In genomic region chr11:12902784-12903491, GRCh38 we compare ENCODE assay signal across 26 cellular contexts.
DNase-seq lines count a peak whose midpoint lies in the region; ATAC-seq, FAIRE-seq and TF ChIP-seq lines count a peak whose summit lies in the region.
"Had no signal": no experiment of that assay in that cellular context is flagged by ENCODE, and none has a peak within 500 bp of the region (broad histone marks: within the 10 kb centered on the region; RNA-seq: fewer than 3 reads in every experiment).

No MANE protein-coding gene starts in this region.

- no peak for TF ChIP-seq EP300 in H1 (IDR thresholded peaks at IDR 0.05; ENCODE audit: borderline replicate concordance in 1 of 2, low read depth in 2 of 2, low read length in 2 of 2)

- H3K79me2 ChIP-seq in GM23248 (ENCODE audit: insufficient read depth), result peaks cover 66% of the 10 kb centered on the region
- no peaks in the 10 kb centered on the region for H3K79me2 ChIP-seq in H1 (ENCODE audit: control insufficient read depth in 1 of 2, insufficient read depth in 2 of 2, low read length in 2 of 2)
- peaks cover 19% of the 10 kb centered on the region for H3K79me2 ChIP-seq in neural progenitor cell (ENCODE audit: low read depth)

- H3K56ac ChIP-seq in H1 (replicated peaks; ENCODE audit: insufficient read length, low read depth, low read length), result no peak overlapping the region

- H2AFZ ChIP-seq in GM23248, result no peak overlapping the region
- no peak overlapping the region for H2AFZ ChIP-seq in H1 (ENCODE audit: low read length)
- no peak overlapping the region for H2AFZ ChIP-seq in neural progenitor cell (replicated peaks)

- H3K27me3 ChIP-seq in GM23248 (replicated peaks; ENCODE audit: insufficient read depth) (no peaks in the 10 kb centered on the region), HUES64 (ENCODE audit: insufficient read depth, low read length) (no peaks in the 10 kb centered on the region), H1 (replicated peaks in 1 of 4; ENCODE audit: control insufficient read depth in 3 of 4, extremely low read depth in 1 of 4, insufficient read depth in 3 of 4, low read length in 3 of 4) (no peaks in the 10 kb centered on the region), neural progenitor cell (no peaks in the 10 kb centered on the region)
- H3K27me3 ChIP-seq: BE2C had no signal

- H2BK15ac ChIP-seq in H1 (ENCODE audit: low read length), result no peak overlapping the region

- H2BK12ac ChIP-seq in H1 (ENCODE audit: low read depth, low read length), result no peak overlapping the region

- no peak for TF ChIP-seq RAD21 in H1 (IDR thresholded peaks at IDR 0.05 in 1 of 2, conservative IDR thresholded peaks at IDR 0.05 in 1 of 2; ENCODE audit: low read depth in 2 of 2, low read length in 2 of 2)

- H3K4me3 ChIP-seq in GM23248 (no peak overlapping the region), HUES64 (ENCODE audit: low read length) (no peak overlapping the region), H1 (ENCODE audit: extremely low read depth in 1 of 4, insufficient read depth in 2 of 4, low read depth in 3 of 4, low read length in 4 of 4) (no peak overlapping the region), neural progenitor cell (no peak overlapping the region)
- H3K4me3 ChIP-seq: A549 had no signal

- H3F3A ChIP-seq in GM23248 (ENCODE audit: insufficient read depth) (peaks cover 67% of the 10 kb centered on the region), neural progenitor cell (ENCODE audit: low read depth) (peaks cover 22% of the 10 kb centered on the region)

- no peak overlapping the region for H3K4me3 Mint-ChIP-seq in neural progenitor cell
- H3K4me3 Mint-ChIP-seq: CD4-positive, CD25-positive, alpha-beta regulatory T cell had no signal

- H3K14ac ChIP-seq in H1 (ENCODE audit: insufficient read length), result no peak overlapping the region

- H3K27ac ChIP-seq in GM23248 (peak overlapping the region; percentile 9; the same call in 1 of the 2 replicates), HUES64 (ENCODE audit: low read depth, low read length) (peak overlapping the region; percentile 59; the same call in 1 of the 2 replicates), H1 (ENCODE audit: low read depth, low read length) (no peak overlapping the region), neural progenitor cell (peak overlapping the region; percentile 65)
- H3K27ac ChIP-seq: A549, HL-60, RWPE1 had no signal

- WGBS in GM23248 (ENCODE audit: low coverage in 1 of 2, low lambda C conversion rate in 2 of 2, missing lambda C conversion rate in 2 of 2), 2 experiments, result 96 to 98% methylated on average over 6 of the region's 6 CpGs
- WGBS in HUES64, result 85% methylated on average over 6 of the region's 6 CpGs
- 69% methylated on average over 6 of the region's 6 CpGs; no CpG with 5 or more reads in 1 of the 2 experiments for WGBS in H1 (ENCODE audit: extremely low coverage in 1 of 2, insufficient coverage in 1 of 2, insufficient read length in 1 of 2, insufficient replicate concordance in 2 of 2, low coverage in 1 of 2, low lambda C conversion rate in 2 of 2, missing lambda C conversion rate in 1 of 2), 2 experiments

- H3K36me3 ChIP-seq in GM23248 (ENCODE audit: low read depth) (peaks cover 19% of the 10 kb centered on the region), HUES64 (ENCODE audit: insufficient read depth, low read length) (peaks cover 68% of the 10 kb centered on the region), H1 (ENCODE audit: control insufficient read depth in 2 of 4, insufficient read depth in 4 of 4, low read length in 3 of 4) (peaks cover 0 to 11% (median 8%) of the 10 kb centered on the region in 4 experiments; a peak in 5 of 8 replicates), neural progenitor cell (peaks cover 3% of the 10 kb centered on the region)

- H3K23ac ChIP-seq in H1 (ENCODE audit: insufficient read length), result no peak overlapping the region

- H4K91ac ChIP-seq in H1 (replicated peaks; ENCODE audit: insufficient read length, low read length), result no peak overlapping the region

- H4K5ac ChIP-seq in H1 (ENCODE audit: insufficient read length, low read depth, low read length), result no peak overlapping the region

- H3K36me3 Mint-ChIP-seq in neural progenitor cell, result peaks cover 59% of the 10 kb centered on the region
- H3K36me3 Mint-ChIP-seq: CD4-positive, CD25-positive, alpha-beta regulatory T cell had no signal

- H2AK5ac ChIP-seq in H1 (ENCODE audit: low read depth, low read length), result no peak overlapping the region

- no peak for ATAC-seq in HG03460 (IDR thresholded peaks at IDR 0.05; ENCODE audit: unreplicated experiment)
- ATAC-seq: A549, SK-N-SH treated with all-trans-retinoic acid at 6 μM for 48 hours had no signal

- TF ChIP-seq CTCF in H1 (IDR thresholded peaks at IDR 0.05; ENCODE audit: control extremely low read depth in 1 of 3, insufficient read depth in 1 of 3, low read depth in 1 of 3, low read length in 3 of 3) (no peak), neural progenitor cell (IDR thresholded peaks at IDR 0.05) (no peak)

- no peak for TF ChIP-seq POLR2A in H1 (IDR thresholded peaks at IDR 0.05; ENCODE audit: control extremely low read depth in 1 of 2, low read depth in 2 of 2, low read length in 2 of 2)

- H3K9me3 ChIP-seq in GM23248 (ENCODE audit: low read depth) (no peaks in the 10 kb centered on the region), HUES64 (ENCODE audit: insufficient read depth, low read depth, low read length) (no peaks in the 10 kb centered on the region), H1 (ENCODE audit: insufficient read depth in 2 of 2, low read depth in 1 of 2, low read length in 1 of 2) (no peaks in the 10 kb centered on the region), neural progenitor cell (ENCODE audit: low read depth) (no peaks in the 10 kb centered on the region)
- H3K9me3 ChIP-seq: A549, BE2C had no signal

- no peaks in the 10 kb centered on the region for H3K9me2 ChIP-seq in GM23248 (ENCODE audit: insufficient read depth)

- no peak overlapping the region for H2BK120ac ChIP-seq in H1 (replicated peaks; ENCODE audit: low read depth, low read length)

- H3K9me3 Mint-ChIP-seq in neural progenitor cell, result no peaks in the 10 kb centered on the region
- H3K9me3 Mint-ChIP-seq: CD4-positive, CD25-positive, alpha-beta regulatory T cell had no signal

- H3K18ac ChIP-seq in H1 (ENCODE audit: extremely low read depth, low read length), result no peak overlapping the region

- no peak overlapping the region for H2BK20ac ChIP-seq in H1 (ENCODE audit: low read length)

- POLR2A ChIA-PET in H1 (lab: Charles Lee; ENCODE audit: partially characterized antibody), result interaction anchor here (0.8 to 1.0 kb wide), 2 partner anchors 15 to 191 kb away, joined by 3 read pairs; no protein-coding TSS in a partner anchor

- no peak overlapping the region for H3K9ac ChIP-seq in GM23248
- no peak overlapping the region for H3K9ac ChIP-seq in HUES64 (ENCODE audit: low read depth, low read length)
- no peak overlapping the region for H3K9ac ChIP-seq in H1 (replicated peaks in 1 of 4; ENCODE audit: extremely low read depth in 1 of 4, low read depth in 3 of 4, low read length in 3 of 4)
- H3K9ac ChIP-seq in neural progenitor cell, result no peak overlapping the region

- H3K23me2 ChIP-seq in H1 (ENCODE audit: low read depth, low read length), result no peaks in the 10 kb centered on the region

- CTCF ChIA-PET in H1 (lab: Charles Lee; ENCODE audit: partially characterized antibody), result interaction anchor here (0.7 to 2.4 kb wide), 10 partner anchors 9 to 617 kb away, joined by 3 to 11 read pairs (median 3); no protein-coding TSS in a partner anchor

- H4K20me1 ChIP-seq in GM23248 (ENCODE audit: insufficient read depth), result no peaks in the 10 kb centered on the region
- peaks cover 0 to 4% of the 10 kb centered on the region in 2 experiments for H4K20me1 ChIP-seq in H1 (replicated peaks in 1 of 2; ENCODE audit: control insufficient read depth in 1 of 2, insufficient read depth in 2 of 2, low read length in 2 of 2)
- H4K20me1 ChIP-seq in neural progenitor cell (ENCODE audit: low read depth), result peaks cover 13% of the 10 kb centered on the region

- H3K79me1 ChIP-seq in H1 (ENCODE audit: low read depth, low read length), result no peaks in the 10 kb centered on the region

- DNase-seq in GM23248, result no peak
- no peak for DNase-seq in H1 (ENCODE audit: low read depth in 1 of 2, low spot score in 2 of 2)
- DNase-seq in neural progenitor cell (ENCODE audit: low spot score), result peak; percentile 61
- no peak for DNase-seq in NCI-H2196 (lab: John Stamatoyannopoulos, UW; ENCODE audit: unreplicated experiment)
- no peak for DNase-seq in DMS53 (lab: John Stamatoyannopoulos, UW)
- no peak for DNase-seq in NCI-H2107 treated with DMSO at 0.1 percent for 48 hours (lab: John Stamatoyannopoulos, UW; ENCODE audit: unreplicated experiment)
- DNase-seq: BE2C; CD4-positive, CD25-positive, alpha-beta regulatory T cell; DMS79 treated with DMSO at 0.1 percent for 48 hours; GOT3; Karpas-422; MV-4-11; NCI-H1105 treated with DMSO at 0.1 percent for 48 hours; NCI-H1694 treated with DMSO at 0.1 percent for 48 hours; NCI-H2107; NCI-H2227 treated with DMSO at 0.1 percent for 48 hours; NCI-H510A treated with DMSO at 0.1 percent for 48 hours; NCI-H748 treated with DMSO at 0.1 percent for 48 hours; SIG-M5 had no signal

- H3K27me3 Mint-ChIP-seq in neural progenitor cell (ENCODE audit: insufficient read depth, low read depth), result no peaks in the 10 kb centered on the region

- H3K4ac ChIP-seq in H1 (replicated peaks; ENCODE audit: insufficient read length, low read depth, low read length), result no peak overlapping the region

- no peak overlapping the region for H3K4me2 ChIP-seq in GM23248 (ENCODE audit: unreplicated experiment)
- H3K4me2 ChIP-seq in H1 (ENCODE audit: insufficient read depth in 1 of 2, low read depth in 2 of 2, low read length in 2 of 2), result no peak overlapping the region; a peak in 1 of 4 replicates
- H3K4me2 ChIP-seq in neural progenitor cell, result peak overlapping the region; percentile 25
- H3K4me2 ChIP-seq: A549 had no signal

- peak overlapping the region; percentile 61 for H3K27ac Mint-ChIP-seq in neural progenitor cell
- H3K27ac Mint-ChIP-seq: CD4-positive, CD25-positive, alpha-beta regulatory T cell had no signal

- peaks cover 45% of the 10 kb centered on the region for H3K4me1 ChIP-seq in GM23248 (ENCODE audit: insufficient read depth)
- peaks cover 9% of the 10 kb centered on the region for H3K4me1 ChIP-seq in HUES64 (ENCODE audit: insufficient read depth, low read length)
- H3K4me1 ChIP-seq in H1 (replicated peaks in 1 of 4; ENCODE audit: control insufficient read depth in 3 of 4, insufficient read depth in 4 of 4, low read length in 3 of 4), result peaks cover 2 to 10% (median 5%) of the 10 kb centered on the region in 4 experiments; a peak in 4 of 7 replicates
- H3K4me1 ChIP-seq in neural progenitor cell, result peaks cover 15% of the 10 kb centered on the region
- H3K4me1 ChIP-seq: BE2C had no signal

- H2BK5ac ChIP-seq in H1 (ENCODE audit: low read depth, low read length), result no peak overlapping the region

- in situ Hi-C loops in GM23248 (cut with MboI), result no loop called here

- no peak overlapping the region for H4K8ac ChIP-seq in H1 (ENCODE audit: extremely low read depth, insufficient read depth, low read length)

- peak; percentile 36 for FAIRE-seq in H1 (lab: Jason Lieb, UNC)
- FAIRE-seq: A549, GM12891 had no signal

- H3K4me1 Mint-ChIP-seq in neural progenitor cell, result peaks cover 17% of the 10 kb centered on the region

TF ChIP-seq in H1, 55 proteins besides CTCF, POLR2A, EP300 and RAD21 (continues in another document):
- TF ChIP-seq GABPA (IDR thresholded peaks at IDR 0.05; ENCODE audit: borderline replicate concordance, insufficient read depth, low read length) (no peak), SP1 (IDR thresholded peaks at IDR 0.05; ENCODE audit: low read depth, low read length) (no peak), SP4 (IDR thresholded peaks at IDR 0.05; ENCODE audit: low read length) (no peak)
